31 cellular contexts compared by ENCODE assay signal in the genomic region with DNA sequence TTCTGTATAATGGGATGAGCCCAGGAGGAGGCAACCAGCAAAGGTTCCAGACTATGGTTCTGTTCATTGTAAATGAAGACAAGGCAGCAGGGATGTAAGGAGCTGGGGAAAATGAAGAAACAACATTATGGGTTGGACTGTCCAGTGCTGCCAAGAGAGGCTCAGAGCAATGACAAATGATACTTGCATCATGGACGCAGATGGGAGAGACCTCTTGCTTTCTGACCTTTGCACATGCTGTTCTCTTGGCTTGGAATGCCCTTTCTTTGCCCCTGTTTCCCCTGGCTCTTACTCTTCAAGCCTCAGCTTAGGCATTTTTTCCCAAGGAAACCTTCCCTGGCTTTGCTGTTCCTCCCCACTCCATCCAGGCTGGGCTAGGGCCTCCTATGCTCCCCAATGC. TPM values are rescaled to one million over a fixed set of nuclear protein-coding genes. Genes with fewer than 3 reads are reported as not detected.
DNase-seq lines count a peak whose midpoint lies in the region; ATAC-seq, FAIRE-seq and TF ChIP-seq lines count a peak whose summit lies in the region.
"Had no signal": no experiment of that assay in that cellular context is flagged by ENCODE, and none has a peak within 500 bp of the region (broad histone marks: within the 10 kb centered on the region; RNA-seq: fewer than 3 reads in every experiment).

No MANE protein-coding gene starts in this region.

- H3K9ac ChIP-seq in liver (ENCODE audit: low read depth in 1 of 2, low read length in 2 of 2) (no peak overlapping the region), HepG2 (ENCODE audit: insufficient read depth, low read depth, low read length) (no peak overlapping the region)

- no peaks in the 10 kb centered on the region for H4K20me1 ChIP-seq in HepG2 (ENCODE audit: insufficient read depth, low read length)

- H3K27ac ChIP-seq in liver (ENCODE audit: low read depth in 1 of 2, low read length in 2 of 2) = no peak overlapping the region
- H3K27ac ChIP-seq in HepG2 (ENCODE audit: extremely low read length, insufficient read depth, low read length) = no peak overlapping the region
- peak overlapping the region; percentile 58 for H3K27ac ChIP-seq in temporal lobe (ENCODE audit: low read depth, low read length)
- no peak overlapping the region for H3K27ac ChIP-seq in left lung
- H3K27ac ChIP-seq: PC-9, SJCRH30 had no signal

- H3K36me3 ChIP-seq in liver (ENCODE audit: control insufficient read depth in 4 of 4, insufficient read depth in 3 of 4, low read depth in 1 of 4, low read length in 3 of 4) (no peaks in the 10 kb centered on the region), HepG2 (replicated peaks in 1 of 2; ENCODE audit: control insufficient read depth in 1 of 2, insufficient read depth in 2 of 2, low read length in 2 of 2) (no peaks in the 10 kb centered on the region), left lung (no peaks in the 10 kb centered on the region)
- H3K36me3 ChIP-seq: BE2C, SJCRH30 had no signal

- H3K9me3 Mint-ChIP-seq in endothelial cell (ENCODE audit: unreplicated experiment) (no peaks in the 10 kb centered on the region), nephron progenitor cell (no peaks in the 10 kb centered on the region)
- H3K9me3 Mint-ChIP-seq: CD14-positive monocyte; CD8-positive, alpha-beta memory T cell; GM23338; H9 had no signal

- H3K27me3 Mint-ChIP-seq in endothelial cell (ENCODE audit: unreplicated experiment) (peaks cover 4% of the 10 kb centered on the region), nephron progenitor cell (ENCODE audit: low read depth, poor library complexity) (peaks cover 12% of the 10 kb centered on the region)

- DNase-seq in HepG2 (ENCODE audit: low spot score) (no peak), endothelial cell (ENCODE audit: low spot score) (no peak), nephron progenitor cell (no peak), glomerular visceral epithelial cell (ENCODE audit: extremely low spot score) (no peak), left lung (no peak)
- no peak for DNase-seq in central memory CD4-positive, alpha-beta T cell
- DNase-seq: 8988T; ACHN; BE2C; Calu3; CD8-positive, alpha-beta memory T cell; DMS79 treated with DMSO at 0.1 percent for 48 hours; GF-D8; H9; MV-4-11; NCI-H1105; NCI-H1436 treated with DMSO at 0.1 percent for 48 hours; NCI-H187 treated with DMSO at 0.1 percent for 48 hours; NCI-H446 treated with DMSO at 0.1 percent for 48 hours; NCI-H526; NCI-H82; NK-92 treated with Interleukin-12 subunit alpha and Interleukin-12 subunit beta, amount 100 ng/mL, for 24 hours; PC-9; SJCRH30 had no signal

- H2AFZ ChIP-seq in HepG2 (ENCODE audit: low read length) = no peak overlapping the region
- H2AFZ ChIP-seq: GM23338, PC-9 had no signal

- no peak overlapping the region for H3K4me2 ChIP-seq in HepG2 (ENCODE audit: low read depth, low read length)
- H3K4me2 ChIP-seq: GM23338, PC-9 had no signal

- H3K9me3 ChIP-seq in liver (ENCODE audit: control insufficient read depth in 4 of 4, low read length in 3 of 4) (no peaks in the 10 kb centered on the region), HepG2 (ENCODE audit: low read length) (no peaks in the 10 kb centered on the region), left lung (no peaks in the 10 kb centered on the region)
- H3K9me3 ChIP-seq: BE2C, SJCRH30 had no signal

- CTCF ChIA-PET in HepG2 (lab: Yijun Ruan, JAX; ENCODE audit: low intra/inter-chr PET ratio, low total read pairs) = no interaction called here

- no peak for TF ChIP-seq CTCF in liver (IDR thresholded peaks at IDR 0.05; ENCODE audit: low read depth, low read length, missing input control)
- TF ChIP-seq CTCF in HepG2 (CRISPR knock-in tag; IDR thresholded peaks at IDR 0.05) = no peak
- TF ChIP-seq CTCF in endothelial cell (IDR thresholded peaks at IDR 0.05; ENCODE audit: unreplicated experiment) = no peak
- no peak for TF ChIP-seq CTCF in nephron progenitor cell (IDR thresholded peaks at IDR 0.05)
- TF ChIP-seq CTCF in left lung (IDR thresholded peaks at IDR 0.05) = no peak

- BruUV-seq in HepG2 (replicated peaks; lab: Mats Ljungman, UMichigan) = no TSS peak

- POLR2A ChIA-PET in HepG2 (lab: Yijun Ruan, JAX) = no interaction called here

- intact Hi-C loops in HepG2 (cut with micrococcal nuclease; ENCODE audit: unreplicated experiment) = no loop called here
- intact Hi-C loops in left lung (cut with DNase I) = no loop called here

- 83% methylated on average over 1 of the region's 1 CpG for WGBS in liver
- WGBS in HepG2 (ENCODE audit: low lambda C conversion rate) = 40% methylated on average over 1 of the region's 1 CpG

- ATAC-seq in HepG2 = no peak
- ATAC-seq in left lung = no peak
- ATAC-seq: GM23338, K562, Right ventricle myocardium inferior had no signal

- TF ChIP-seq RAD21 in liver (IDR thresholded peaks at IDR 0.05) = no peak
- TF ChIP-seq RAD21 in HepG2 (CRISPR knock-in tag; IDR thresholded peaks at IDR 0.05) = no peak

- in situ Hi-C loops in HepG2 (cut with HindIII; ENCODE audit: extremely low pct_ligation_motif_present, low pct_unique_long_range_greater_than_20kb) = no loop called here

- H3K36me3 Mint-ChIP-seq in endothelial cell (ENCODE audit: low read depth, unreplicated experiment) (no peaks in the 10 kb centered on the region), nephron progenitor cell (ENCODE audit: low read depth) (peaks cover 63% of the 10 kb centered on the region)
- H3K36me3 Mint-ChIP-seq: CD14-positive monocyte; CD8-positive, alpha-beta memory T cell had no signal

- FAIRE-seq in HepG2 (lab: Jason Lieb, UNC) = no peak
- FAIRE-seq: GM12891, K562 had no signal

- H3K4me3 ChIP-seq in liver (ENCODE audit: low read depth in 1 of 3, low read length in 3 of 3) (no peak overlapping the region), HepG2 (replicated peaks in 1 of 3; ENCODE audit: insufficient read depth in 1 of 3, low read depth in 2 of 3, low read length in 3 of 3) (no peak overlapping the region), left lung (no peak overlapping the region)
- H3K4me3 ChIP-seq: GM23338, K562, PC-9, SJCRH30 had no signal

- H3K4me1 Mint-ChIP-seq in endothelial cell (ENCODE audit: unreplicated experiment) (no peaks in the 10 kb centered on the region), nephron progenitor cell (peaks cover 6% of the 10 kb centered on the region)
- H3K4me1 Mint-ChIP-seq: CD14-positive monocyte; CD8-positive, alpha-beta memory T cell had no signal

- no peak overlapping the region for H3K4me3 Mint-ChIP-seq in endothelial cell (ENCODE audit: unreplicated experiment)
- H3K4me3 Mint-ChIP-seq in nephron progenitor cell = no peak overlapping the region
- H3K4me3 Mint-ChIP-seq: CD14-positive monocyte, GM23338, H9 had no signal

- H3K27me3 ChIP-seq in liver (ENCODE audit: control insufficient read depth in 4 of 4, insufficient read depth in 4 of 4, low read length in 3 of 4) (no peaks in the 10 kb centered on the region), HepG2 (ENCODE audit: control insufficient read depth in 1 of 2, insufficient read depth in 2 of 2, low read length in 2 of 2) (peaks cover 0 to 1% of the 10 kb centered on the region in 2 experiments; a peak in 2 of 5 replicates), left lung (no peaks in the 10 kb centered on the region)
- H3K27me3 ChIP-seq: BE2C had no signal

- H3K27ac Mint-ChIP-seq in endothelial cell (ENCODE audit: unreplicated experiment) (peak overlapping the region; percentile 15), nephron progenitor cell (peak overlapping the region; percentile 46)
- H3K27ac Mint-ChIP-seq: CD8-positive, alpha-beta memory T cell; GM23338 had no signal

- no peak for TF ChIP-seq POLR2A in HepG2 (IDR thresholded peaks at IDR 0.05; ENCODE audit: insufficient read depth in 1 of 2, low read depth in 2 of 2, low read length in 2 of 2)

- no peak for TF ChIP-seq EP300 in HepG2 (IDR thresholded peaks at IDR 0.05; ENCODE audit: low read depth in 2 of 2, low read length in 2 of 2)
- no peak for TF ChIP-seq EP300 in HepG2 (CRISPR knock-in tag; IDR thresholded peaks at IDR 0.05; ENCODE audit: borderline replicate concordance)

- H3K79me2 ChIP-seq in HepG2 (ENCODE audit: insufficient read depth, low read length) = no peaks in the 10 kb centered on the region

- no peaks in the 10 kb centered on the region for H3K4me1 ChIP-seq in liver (ENCODE audit: control insufficient read depth in 4 of 4, insufficient read depth in 4 of 4, low read length in 3 of 4)
- no peaks in the 10 kb centered on the region for H3K4me1 ChIP-seq in HepG2 (ENCODE audit: insufficient read depth, low read length)
- peaks cover 0 to under 1% of the 10 kb centered on the region in 2 donors for H3K4me1 ChIP-seq in left lung

TF ChIP-seq in liver, 16 proteins besides CTCF, POLR2A, EP300 and RAD21 (continues in another document):
- TF ChIP-seq HNF4A (conservative IDR thresholded peaks at IDR 0.05) (no peak), JUND (IDR thresholded peaks at IDR 0.05) (no peak), TAF1 (conservative IDR thresholded peaks at IDR 0.05) (no peak)

TF ChIP-seq in HepG2, 621 proteins besides CTCF, POLR2A, EP300 and RAD21 (continues in another document):
- TF ChIP-seq NFE2L2 (IDR thresholded peaks at IDR 0.05; ENCODE audit: low read length) (no peak), ONECUT2 (CRISPR knock-in tag; IDR thresholded peaks at IDR 0.05) (no peak)

RNA-seq across cellular contexts. Expression of a gene that starts 59.9 kb away (rescaled TPM):
- 1 to 10 TPM; 6.0 to 9.0 TPM for total RNA-seq in liver
- 1 to 10 TPM; 1.2 to 2.6 TPM for polyA plus RNA-seq in liver
- total RNA-seq in HepG2 (2016; rRNA removed; fragmentation: Illumina TruSeq; extraction: Trizol) = 20.7 and 26.5 TPM in 2 replicates
- 18.0 and 20.8 TPM in 2 replicates for total RNA-seq in HepG2 (2016; cell fraction: cytosol; rRNA removed; fragmentation: Illumina TruSeq; extraction: Trizol; ENCODE audit: low read depth)
- 18.8 and 31.8 TPM in 2 replicates for total RNA-seq in HepG2 (2016; cell fraction: insoluble cytoplasmic fraction; rRNA removed; fragmentation: Illumina TruSeq; extraction: Trizol)
- total RNA-seq in HepG2 (2016; cell fraction: membrane; rRNA removed; fragmentation: Illumina TruSeq; extraction: Trizol) = 10.2 and 13.1 TPM in 2 replicates
- 40.2 and 44.1 TPM in 2 replicates for total RNA-seq in HepG2 (2016; cell fraction: nucleus; rRNA removed; fragmentation: Illumina TruSeq; extraction: Trizol)
- 3.0 and 5.9 TPM in 2 replicates for polyA plus RNA-seq in HepG2 (2011; rRNA removed)
- 2.4 and 3.3 TPM in 2 replicates for polyA plus RNA-seq in HepG2 (2011; cell fraction: cytosol; rRNA removed)
- polyA plus RNA-seq in HepG2 (2011; cell fraction: nucleus; rRNA removed) = 6.9 and 7.4 TPM in 2 replicates
- polyA plus RNA-seq in HepG2 (2012) = 2.4 and 5.5 TPM in 2 replicates
- 1.1 and 1.3 TPM in 2 replicates for polyA plus RNA-seq in HepG2 (2016; cell fraction: cytosol; fragmentation: Illumina TruSeq; extraction: Trizol; ENCODE audit: low read depth)
- 18.1 and 20.3 TPM in 2 replicates for polyA plus RNA-seq in HepG2 (2016; cell fraction: insoluble cytoplasmic fraction; fragmentation: Illumina TruSeq; extraction: Trizol; ENCODE audit: low read depth)
- 2.3 and 3.2 TPM in 2 replicates for polyA plus RNA-seq in HepG2 (2016; cell fraction: membrane; fragmentation: Illumina TruSeq; extraction: Trizol; ENCODE audit: low read depth)
- 17.9 and 19.5 TPM in 2 replicates for polyA plus RNA-seq in HepG2 (2016; cell fraction: nucleus; fragmentation: Illumina TruSeq; extraction: Trizol; ENCODE audit: insufficient read depth, low read depth)
- polyA minus RNA-seq in HepG2 (2011; rRNA and poly(A)+ RNA removed; ENCODE audit: low replicate concordance) = 4.5 and 16.4 TPM in 2 replicates
- polyA minus RNA-seq in HepG2 (2011; cell fraction: cytosol; rRNA and poly(A)+ RNA removed) = 4.0 and 5.3 TPM in 2 replicates
- 18.5 and 34.0 TPM in 2 replicates for polyA minus RNA-seq in HepG2 (2011; cell fraction: nucleus; rRNA and poly(A)+ RNA removed)
- total RNA-seq in endothelial cell (ENCODE audit: unreplicated experiment) = 12.2 TPM
- total RNA-seq in temporal lobe = 13.3 TPM
- total RNA-seq in left lung = 10 to 100 TPM; 13.0 to 13.1 TPM
